Comparison of ENCODE assay signal across 15 cellular contexts in genomic region chr1:200388791-200389190, GRCh38. TPM values are rescaled to one million over a fixed set of nuclear protein-coding genes. Genes with fewer than 3 reads are reported as not detected.
DNase-seq lines count a peak whose midpoint lies in the region; TF ChIP-seq lines count a peak whose summit lies in the region.
"Had no signal": no experiment of that assay in that cellular context is flagged by ENCODE, and none has a peak within 500 bp of the region (broad histone marks: within the 10 kb centered on the region; RNA-seq: fewer than 3 reads in every experiment).

No MANE protein-coding gene starts in this region.

- H3K27ac Mint-ChIP-seq in progenitor cell of endocrine pancreas = no peak overlapping the region

- H3K4me3 ChIP-seq in ACC112 (ENCODE audit: low read depth, low read length) = no peak overlapping the region
- no peak overlapping the region for H3K4me3 ChIP-seq in OCI-LY3 (ENCODE audit: low read length)
- H3K4me3 ChIP-seq in brain microvascular endothelial cell (ENCODE audit: low read depth, low read length) = no peak overlapping the region
- no peak overlapping the region for H3K4me3 ChIP-seq in mesodermal cell (ENCODE audit: extremely low read depth, insufficient read depth, low read length, poor library complexity, severe bottlenecking)

- in situ Hi-C loops in brain microvascular endothelial cell (cut with HindIII; ENCODE audit: low pct_ligation_motif_present, low sequenced_read_pairs) = no loop called here

- H3K36me3 ChIP-seq in ACC112 (ENCODE audit: insufficient read depth, low read length) = no peaks in the 10 kb centered on the region
- H3K36me3 ChIP-seq in OCI-LY3 (replicated peaks; ENCODE audit: low read depth, low read length) = peaks cover 11% of the 10 kb centered on the region
- no peaks in the 10 kb centered on the region for H3K36me3 ChIP-seq in brain microvascular endothelial cell (replicated peaks)
- H3K36me3 ChIP-seq in mesodermal cell (ENCODE audit: control insufficient read depth, insufficient read depth, low read length) = no peaks in the 10 kb centered on the region

- H4K20me1 ChIP-seq in OCI-LY3 (ENCODE audit: insufficient read depth, low read length) = no peaks in the 10 kb centered on the region

- H3K4me1 ChIP-seq in ACC112 (ENCODE audit: control insufficient read depth, insufficient read depth, low read length, unreplicated experiment) (peaks cover 6% of the 10 kb centered on the region), OCI-LY3 (ENCODE audit: low read length) (peaks cover 48% of the 10 kb centered on the region), mesodermal cell (ENCODE audit: control insufficient read depth, insufficient read depth, low read length, poor library complexity, severe bottlenecking) (peaks cover 8% of the 10 kb centered on the region)

- H2AFZ ChIP-seq in ACC112 (ENCODE audit: low read length, unreplicated experiment) (no peak overlapping the region), OCI-LY3 (ENCODE audit: low read depth, low read length) (no peak overlapping the region)

- H3K79me2 ChIP-seq in ACC112 (ENCODE audit: control insufficient read depth, insufficient read depth, low read length, unreplicated experiment) (no peaks in the 10 kb centered on the region), OCI-LY3 (ENCODE audit: low read length) (no peaks in the 10 kb centered on the region)

- peak overlapping the region; percentile 27; the same call in 1 of the 2 replicates for H3K27ac ChIP-seq in ACC112 (ENCODE audit: low read depth, low read length)
- peak overlapping the region; percentile 28 for H3K27ac ChIP-seq in OCI-LY3 (ENCODE audit: low read length)
- H3K27ac ChIP-seq in brain microvascular endothelial cell = peak overlapping the region; percentile 45
- H3K27ac ChIP-seq in mesodermal cell (ENCODE audit: low read depth, low read length, severe bottlenecking) = peak overlapping the region; percentile 43
- H3K27ac ChIP-seq: C4-2B, KMS-11, RWPE1 had no signal

- H3K9me3 ChIP-seq in OCI-LY3 (ENCODE audit: insufficient read depth, low read length) (peaks cover 7% of the 10 kb centered on the region; the same call in 1 of the 2 replicates), mesodermal cell (ENCODE audit: control insufficient read depth, low read length) (no peaks in the 10 kb centered on the region)

- H3K27me3 ChIP-seq in ACC112 (ENCODE audit: insufficient read depth, low read length) = no peaks in the 10 kb centered on the region
- no peaks in the 10 kb centered on the region for H3K27me3 ChIP-seq in OCI-LY3 (ENCODE audit: low read depth, low read length)
- no peaks in the 10 kb centered on the region for H3K27me3 ChIP-seq in brain microvascular endothelial cell (replicated peaks)

- H3K9me3 Mint-ChIP-seq in progenitor cell of endocrine pancreas (ENCODE audit: low read depth) = no peaks in the 10 kb centered on the region

- H3K4me2 ChIP-seq in OCI-LY3 (ENCODE audit: low read length) = peak overlapping the region; percentile 17
- H3K4me2 ChIP-seq: KMS-11 had no signal

- H3K9ac ChIP-seq in OCI-LY3 (ENCODE audit: low read length) = no peak overlapping the region
- H3K9ac ChIP-seq: KMS-11 had no signal

- WGBS in mesodermal cell (ENCODE audit: insufficient coverage in 2 of 2), 2 experiments = 40 to 86% methylated on average over 1 of the region's 1 CpG

- no peak overlapping the region for H3K4me3 Mint-ChIP-seq in progenitor cell of endocrine pancreas (ENCODE audit: low read depth)

- H3K36me3 Mint-ChIP-seq in progenitor cell of endocrine pancreas (ENCODE audit: insufficient read depth) = no peaks in the 10 kb centered on the region

- DNase-seq in brain microvascular endothelial cell (no peak), progenitor cell of endocrine pancreas (ENCODE audit: low spot score, unreplicated experiment) (no peak), OCI-M2 (lab: John Stamatoyannopoulos, UW; ENCODE audit: unreplicated experiment) (no peak), NCI-H2107 treated with DMSO at 0.1 percent for 48 hours (lab: John Stamatoyannopoulos, UW; ENCODE audit: unreplicated experiment) (no peak)
- DNase-seq in stimulated activated CD8-positive, alpha-beta memory T cell treated with anti-CD3 and anti-CD28 coated beads, Interleukin-4, amount 100 ng/mL, for 48 hours = no peak
- DNase-seq: EL, NCI-H2029, NCI-H510A, NCI-H82 had no signal

- H3K4me1 Mint-ChIP-seq in progenitor cell of endocrine pancreas (ENCODE audit: low read depth) = peaks cover 2% of the 10 kb centered on the region

- no peaks in the 10 kb centered on the region for H3K27me3 Mint-ChIP-seq in progenitor cell of endocrine pancreas

- TF ChIP-seq CTCF in OCI-LY3 (IDR thresholded peaks at IDR 0.05; ENCODE audit: low read depth, low read length) (no peak), brain microvascular endothelial cell (IDR thresholded peaks at IDR 0.05; ENCODE audit: low read depth, low read length, missing control alignments) (no peak), progenitor cell of endocrine pancreas (IDR thresholded peaks at IDR 0.05; ENCODE audit: unreplicated experiment) (no peak)

RNA-seq across cellular contexts. Expression of gene ZNF281, which starts 21.0 kb away (rescaled TPM):
- polyA plus RNA-seq in mesodermal cell (2013, experiment 1 of 2) = 27.1 TPM
- 28.1 TPM for polyA plus RNA-seq in mesodermal cell (2013, experiment 2 of 2)
- 34.2 and 35.0 TPM in 2 replicates for total RNA-seq in progenitor cell of endocrine pancreas
